In genomic region chr6:42426191-42426590, GRCh38 we compare ENCODE assay signal across 22 cellular contexts.
"Had no signal": no experiment of that assay in that cellular context is flagged by ENCODE, and none has a peak within 500 bp of the region (broad histone marks: within the 10 kb centered on the region; RNA-seq: fewer than 3 reads in every experiment).

No MANE protein-coding gene starts in this region.

- H3K4me3 Mint-ChIP-seq: endodermal cell; memory B cell; natural killer cell treated with Interleukin-12 subunit alpha and Interleukin-12 subunit beta and Interleukin-15 and Interleukin-18, amount 100 ng/mL, for 72 hours; neural crest cell had no signal

- H3K27me3 Mint-ChIP-seq: natural killer cell treated with Interleukin-12 subunit alpha and Interleukin-12 subunit beta and Interleukin-15 and Interleukin-18, amount 100 ng/mL, for 72 hours had no signal

- H3K9me3 ChIP-seq: gastrocnemius medialis, neutrophil, pancreas, right lobe of liver, stomach, thyroid gland, vagina had no signal

- DNase-seq: cortex of kidney; dorsolateral prefrontal cortex; effector CD4-positive, alpha-beta T cell; endodermal cell; foreskin fibroblast; gastrocnemius medialis; head of caudate nucleus; pancreas; right lobe of liver; stimulated activated CD4-positive, alpha-beta T cell treated with anti-CD3 and anti-CD28 coated beads, Interleukin-12 subunit alpha, Interleukin-12 subunit beta, amount 100 ng/mL, for 4 hours; stimulated activated CD4-positive, alpha-beta T cell treated with anti-CD3 and anti-CD28 coated beads, Interleukin-1b, Interleukin-23, amount 100 ng/mL, for 48 hours; stimulated activated CD4-positive, alpha-beta T cell treated with anti-CD3 and anti-CD28 coated beads, Interleukin-4, amount 100 ng/mL, for 1 hour; stimulated activated CD8-positive, alpha-beta memory T cell treated with anti-CD3 and anti-CD28 coated beads, Interleukin-4, amount 100 ng/mL, for 48 hours; stimulated activated naive CD4-positive, alpha-beta T cell; stomach; thyroid gland had no signal

- H3K36me3 Mint-ChIP-seq: memory B cell; natural killer cell treated with Interleukin-12 subunit alpha and Interleukin-12 subunit beta and Interleukin-15 and Interleukin-18, amount 100 ng/mL, for 72 hours had no signal

- H3K9me3 Mint-ChIP-seq: endodermal cell; memory B cell; natural killer cell treated with Interleukin-12 subunit alpha and Interleukin-12 subunit beta and Interleukin-15 and Interleukin-18, amount 100 ng/mL, for 72 hours; neural crest cell had no signal

- ATAC-seq: esophagus mucosa; gastrocnemius medialis; natural killer cell treated with Interleukin-12 subunit alpha and Interleukin-12 subunit beta and Interleukin-15 and Interleukin-18, amount 100 ng/mL, for 72 hours; pancreas; right lobe of liver had no signal

- H3K27ac Mint-ChIP-seq: endodermal cell, memory B cell had no signal
